8 cellular contexts compared by ENCODE assay signal in the genomic region with DNA sequence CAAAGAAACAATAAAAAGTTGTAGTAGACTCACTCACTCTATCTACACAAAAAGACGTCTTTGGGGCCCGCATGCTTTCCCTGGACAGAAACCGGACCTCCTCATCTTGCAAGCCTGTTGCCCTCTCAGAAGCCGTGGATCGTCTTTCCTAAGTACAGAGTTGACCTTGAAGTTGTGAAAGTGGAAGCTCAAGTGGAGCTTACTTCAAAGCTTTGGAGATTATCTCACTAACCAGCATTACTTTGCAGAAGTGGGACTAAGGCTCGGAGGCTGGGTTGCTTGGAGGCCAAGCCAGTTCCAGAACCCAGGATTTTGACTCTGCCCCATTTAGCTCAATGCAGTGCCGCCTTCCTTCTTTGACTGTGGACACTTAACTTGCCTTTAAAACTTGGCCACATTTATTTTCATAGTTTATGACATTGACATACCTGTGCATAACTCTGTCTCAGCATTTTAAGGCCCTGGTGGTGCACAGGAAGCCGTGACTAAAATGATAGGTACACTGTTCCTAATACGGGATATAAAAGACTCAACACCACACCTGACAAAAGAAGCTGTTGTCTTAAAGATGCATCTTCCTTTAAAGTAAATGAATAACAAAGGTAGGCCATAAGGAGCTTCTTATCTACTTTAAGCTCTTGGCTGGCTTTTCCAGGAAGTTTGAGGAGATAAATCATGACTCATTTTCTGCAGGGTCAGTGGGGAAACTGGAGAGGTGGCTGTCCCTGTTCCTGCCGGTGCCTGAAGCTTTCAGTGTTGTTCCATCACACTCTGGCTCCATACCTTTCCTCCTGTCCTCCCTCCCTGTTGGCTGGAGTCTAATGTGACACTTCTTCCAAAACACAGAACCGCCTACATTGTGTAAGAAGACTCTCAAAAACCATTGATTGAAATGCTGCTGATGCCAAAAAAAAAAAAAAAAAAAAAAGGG. TPM values are rescaled to one million over a fixed set of nuclear protein-coding genes. Genes with fewer than 3 reads are reported as not detected.
DNase-seq lines count a peak whose midpoint lies in the region; ATAC-seq and TF ChIP-seq lines count a peak whose summit lies in the region.

No MANE protein-coding gene starts in this region.

- no peaks in the 10 kb centered on the region for H3K9me3 Mint-ChIP-seq in activated naive CD8-positive, alpha-beta T cell treated with anti-CD3 and anti-CD28 coated beads for 36 hours

- TF ChIP-seq CTCF in liver (IDR thresholded peaks at IDR 0.05; ENCODE audit: low read depth, low read length, missing input control), result no peak

- no peak overlapping the region for H3K9ac ChIP-seq in HUES64 (ENCODE audit: low read depth, low read length)
- no peak overlapping the region for H3K9ac ChIP-seq in liver (ENCODE audit: low read depth in 1 of 2, low read length in 2 of 2)

- H3K36me3 Mint-ChIP-seq in activated naive CD8-positive, alpha-beta T cell treated with anti-CD3 and anti-CD28 coated beads for 36 hours, result peaks cover 28% of the 10 kb centered on the region

- H3K9me3 ChIP-seq in HUES64 (ENCODE audit: insufficient read depth, low read depth, low read length), result no peaks in the 10 kb centered on the region
- no peaks in the 10 kb centered on the region for H3K9me3 ChIP-seq in liver (ENCODE audit: control insufficient read depth in 4 of 4, low read length in 3 of 4)

- no peaks in the 10 kb centered on the region for H3K27me3 Mint-ChIP-seq in activated naive CD8-positive, alpha-beta T cell treated with anti-CD3 and anti-CD28 coated beads for 36 hours

- H3K27ac Mint-ChIP-seq in activated naive CD8-positive, alpha-beta T cell treated with anti-CD3 and anti-CD28 coated beads for 36 hours, result peak overlapping the region; percentile 69

- ATAC-seq in GM21526 (IDR thresholded peaks at IDR 0.05; ENCODE audit: low FRiP score, unreplicated experiment) (no peak), HG02588 (IDR thresholded peaks at IDR 0.05; ENCODE audit: unreplicated experiment) (no peak)

- H3K27me3 ChIP-seq in HUES64 (ENCODE audit: insufficient read depth, low read length) (no peaks in the 10 kb centered on the region), liver (ENCODE audit: control insufficient read depth in 4 of 4, insufficient read depth in 4 of 4, low read length in 3 of 4) (no peaks in the 10 kb centered on the region)

- no peak overlapping the region for H3K4me3 ChIP-seq in HUES64 (ENCODE audit: low read length)
- H3K4me3 ChIP-seq in liver (ENCODE audit: low read depth in 1 of 3, low read length in 3 of 3), result no peak overlapping the region

- no peaks in the 10 kb centered on the region for H3K36me3 ChIP-seq in HUES64 (ENCODE audit: insufficient read depth, low read length)
- no peaks in the 10 kb centered on the region for H3K36me3 ChIP-seq in liver (ENCODE audit: control insufficient read depth in 4 of 4, insufficient read depth in 3 of 4, low read depth in 1 of 4, low read length in 3 of 4)

- H3K4me3 Mint-ChIP-seq in activated naive CD8-positive, alpha-beta T cell treated with anti-CD3 and anti-CD28 coated beads for 36 hours, result no peak overlapping the region

- DNase-seq in A172 (ENCODE audit: low spot score) (peak; percentile 93), SHP77 treated with DMSO at 0.1 percent for 48 hours (lab: John Stamatoyannopoulos, UW) (no peak), GOT3 (lab: John Stamatoyannopoulos, UW) (no peak)
- no peak for DNase-seq in activated naive CD8-positive, alpha-beta T cell treated with anti-CD3 and anti-CD28 coated beads for 36 hours

- 83% methylated on average over 11 of the region's 11 CpGs for WGBS in HUES64
- WGBS in liver, result 61% methylated on average over 11 of the region's 11 CpGs

- H3K27ac ChIP-seq in HUES64 (ENCODE audit: low read depth, low read length), result peak overlapping the region; percentile 36; the same call in 1 of the 2 replicates
- H3K27ac ChIP-seq in liver (ENCODE audit: low read depth in 1 of 2, low read length in 2 of 2), result peak overlapping the region; percentile 16 to 36

- peaks cover 45% of the 10 kb centered on the region for H3K4me1 Mint-ChIP-seq in activated naive CD8-positive, alpha-beta T cell treated with anti-CD3 and anti-CD28 coated beads for 36 hours

- peak in 1 of 2 donors; percentile 12 for TF ChIP-seq RAD21 in liver (IDR thresholded peaks at IDR 0.05)

- H3K4me1 ChIP-seq in HUES64 (ENCODE audit: insufficient read depth, low read length) (peaks cover 24% of the 10 kb centered on the region), liver (ENCODE audit: control insufficient read depth in 4 of 4, insufficient read depth in 4 of 4, low read length in 3 of 4) (peaks cover 5 to 23% (median 17%) of the 10 kb centered on the region in 4 donors)

TF ChIP-seq in liver, 16 proteins besides CTCF, POLR2A, EP300 and RAD21:
- peak; percentile 24 to 53 for TF ChIP-seq HNF4A (conservative IDR thresholded peaks at IDR 0.05)
- TF ChIP-seq YY1 (IDR thresholded peaks at IDR 0.05), result peak; percentile 68
- no peak for TF ChIP-seq FOXA2 (IDR thresholded peaks at IDR 0.05)
- TF ChIP-seq, protein P1, sequence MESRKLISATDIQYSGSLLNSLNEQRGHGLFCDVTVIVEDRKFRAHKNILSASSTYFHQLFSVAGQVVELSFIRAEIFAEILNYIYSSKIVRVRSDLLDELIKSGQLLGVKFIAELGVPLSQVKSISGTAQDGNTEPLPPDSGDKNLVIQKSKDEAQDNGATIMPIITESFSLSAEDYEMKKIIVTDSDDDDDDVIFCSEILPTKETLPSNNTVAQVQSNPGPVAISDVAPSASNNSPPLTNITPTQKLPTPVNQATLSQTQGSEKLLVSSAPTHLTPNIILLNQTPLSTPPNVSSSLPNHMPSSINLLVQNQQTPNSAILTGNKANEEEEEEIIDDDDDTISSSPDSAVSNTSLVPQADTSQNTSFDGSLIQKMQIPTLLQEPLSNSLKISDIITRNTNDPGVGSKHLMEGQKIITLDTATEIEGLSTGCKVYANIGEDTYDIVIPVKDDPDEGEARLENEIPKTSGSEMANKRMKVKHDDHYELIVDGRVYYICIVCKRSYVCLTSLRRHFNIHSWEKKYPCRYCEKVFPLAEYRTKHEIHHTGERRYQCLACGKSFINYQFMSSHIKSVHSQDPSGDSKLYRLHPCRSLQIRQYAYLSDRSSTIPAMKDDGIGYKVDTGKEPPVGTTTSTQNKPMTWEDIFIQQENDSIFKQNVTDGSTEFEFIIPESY (IDR thresholded peaks at IDR 0.05), result no peak
- peak in 1 of 2 donors; percentile 67 for TF ChIP-seq RXRA (IDR thresholded peaks at IDR 0.05)
- peak; percentile 15 for TF ChIP-seq SP1 (IDR thresholded peaks at IDR 0.05)
- TF ChIP-seq, protein P2, sequence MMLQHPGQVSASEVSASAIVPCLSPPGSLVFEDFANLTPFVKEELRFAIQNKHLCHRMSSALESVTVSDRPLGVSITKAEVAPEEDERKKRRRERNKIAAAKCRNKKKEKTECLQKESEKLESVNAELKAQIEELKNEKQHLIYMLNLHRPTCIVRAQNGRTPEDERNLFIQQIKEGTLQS (IDR thresholded peaks at IDR 0.05), result no peak
- TF ChIP-seq, protein P3, sequence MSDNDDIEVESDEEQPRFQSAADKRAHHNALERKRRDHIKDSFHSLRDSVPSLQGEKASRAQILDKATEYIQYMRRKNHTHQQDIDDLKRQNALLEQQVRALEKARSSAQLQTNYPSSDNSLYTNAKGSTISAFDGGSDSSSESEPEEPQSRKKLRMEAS (IDR thresholded peaks at IDR 0.05), result no peak
- no peak for TF ChIP-seq HNF4G (IDR thresholded peaks at IDR 0.05)
- peak; percentile 47 to 67 for TF ChIP-seq JUND (IDR thresholded peaks at IDR 0.05)

RNA-seq across cellular contexts. Expression of a gene that starts 10.7 kb away (rescaled TPM):
- total RNA-seq in A172 (2014; rRNA removed; shearing (Covaris generic)), result 27.8 and 32.7 TPM in 2 replicates
- 9.7 TPM for polyA plus RNA-seq in HUES64 (2013, experiment 1 of 2)
- polyA plus RNA-seq in HUES64 (2013, experiment 2 of 2), result 10.2 TPM
- 10 to 100 TPM; 13.0 to 14.5 TPM for total RNA-seq in activated naive CD8-positive, alpha-beta T cell treated with anti-CD3 and anti-CD28 coated beads for 36 hours
- total RNA-seq in liver, result 10 to 100 TPM; 21.7 to 74.6 TPM
- 10 to 100 TPM; 35.4 to 43.2 TPM for polyA plus RNA-seq in liver

RNA-seq across cellular contexts. Expression of a gene that starts 11.6 kb away (rescaled TPM):
- total RNA-seq in A172 (2014; rRNA removed; shearing (Covaris generic)), result 14.1 and 15.7 TPM in 2 replicates
- polyA plus RNA-seq in HUES64 (2013, experiment 1 of 2), result 6.3 TPM
- polyA plus RNA-seq in HUES64 (2013, experiment 2 of 2), result 7.8 TPM
- 10 to 100 TPM; 11.2 to 12.0 TPM for total RNA-seq in activated naive CD8-positive, alpha-beta T cell treated with anti-CD3 and anti-CD28 coated beads for 36 hours
- total RNA-seq in liver, result 1 to 10 TPM; 4.6 to 6.5 TPM
- polyA plus RNA-seq in liver, result 1 to 10 TPM; 2.5 to 4.8 TPM

RNA-seq across cellular contexts. Expression of a gene that starts 48.8 kb away (rescaled TPM):
- total RNA-seq in A172 (2014; rRNA removed; shearing (Covaris generic)), result 84.2 and 87.7 TPM in 2 replicates
- 51.7 TPM for polyA plus RNA-seq in HUES64 (2013, experiment 1 of 2)
- 48.8 TPM for polyA plus RNA-seq in HUES64 (2013, experiment 2 of 2)
- total RNA-seq in activated naive CD8-positive, alpha-beta T cell treated with anti-CD3 and anti-CD28 coated beads for 36 hours, result 10 to 100 TPM; 63.3 to 66.1 TPM
- total RNA-seq in liver, result 10 to 100 TPM; 22.8 to 34.7 TPM
- polyA plus RNA-seq in liver, result 10 to 100 TPM; 28.2 to 41.1 TPM
